Comparison of ENCODE assay signal across 14 cellular contexts in the genomic region with DNA sequence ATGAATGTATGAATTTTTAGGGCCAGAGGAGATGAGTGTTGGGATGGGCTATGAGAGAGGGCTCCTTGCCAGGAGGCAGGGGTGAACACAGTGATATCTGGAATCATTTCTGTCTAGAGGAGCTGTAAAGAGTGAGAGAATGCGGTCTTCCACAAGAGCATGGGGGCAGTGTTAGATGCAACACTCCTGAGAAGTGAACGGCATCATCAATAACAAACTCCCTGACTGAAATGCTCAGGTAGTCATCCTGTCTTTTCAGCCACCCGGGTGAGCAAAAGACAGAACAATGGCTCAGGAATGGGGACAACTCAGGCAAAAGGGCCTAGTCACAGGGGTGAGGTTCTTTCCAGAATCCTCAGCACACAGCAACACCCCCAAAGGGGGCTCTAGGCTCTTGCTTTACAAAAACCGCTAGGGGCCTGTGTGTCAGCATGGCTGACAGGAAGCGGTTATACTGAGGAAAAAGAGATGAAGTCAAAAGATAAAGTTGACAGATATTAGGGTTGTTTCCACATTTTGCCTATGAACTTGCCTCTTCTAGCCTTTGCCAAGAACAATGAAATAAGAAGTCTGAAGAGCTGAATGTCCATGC.
DNase-seq lines count a peak whose midpoint lies in the region; ATAC-seq and TF ChIP-seq lines count a peak whose summit lies in the region.
"Had no signal": no experiment of that assay in that cellular context is flagged by ENCODE, and none has a peak within 500 bp of the region (broad histone marks: within the 10 kb centered on the region; RNA-seq: fewer than 3 reads in every experiment).

No MANE protein-coding gene starts in this region.

- no peak overlapping the region for H3K4me3 ChIP-seq in IMR-90 (ENCODE audit: insufficient read depth, low read depth, low read length)
- H3K4me3 ChIP-seq: left lung, tibial nerve had no signal

- H2AFZ ChIP-seq in IMR-90 (replicated peaks; ENCODE audit: low read length, poor library complexity): no peak overlapping the region

- TF ChIP-seq POLR2A in IMR-90 (IDR thresholded peaks at IDR 0.05; ENCODE audit: low read depth, low read length): no peak

- no peak for DNase-seq in IMR-90
- DNase-seq in activated gamma-delta T cell treated with anti-CD3 and anti-CD28 coated beads, Interleukin-2, amount 50 U/mL, for 16 hours (ENCODE audit: low read depth): peak; percentile 9
- DNase-seq in natural killer cell: peak; percentile 19
- DNase-seq in D341Med (ENCODE audit: low spot score): no peak
- DNase-seq in stimulated activated naive B cell treated with anti-CD40 and anti-IgM and Interleukin-4, amounts not matched to agents 10 μg/mL and 1 μg/mL and 100 μg/mL, for 72 hours: no peak
- DNase-seq: cerebellar nuclear complex, COR-L47, left lung, NCI-H1417 treated with DMSO at 0.1 percent for 48 hours had no signal

- no peak for TF ChIP-seq RAD21 in IMR-90 (IDR thresholded peaks at IDR 0.05; ENCODE audit: low read length)

- no peak overlapping the region for H2BK120ac ChIP-seq in IMR-90 (ENCODE audit: low read depth, low read length)

- no peaks in the 10 kb centered on the region for H4K20me1 ChIP-seq in IMR-90 (ENCODE audit: insufficient read depth, low read length)

- H2BK20ac ChIP-seq in IMR-90 (ENCODE audit: low read depth, low read length): 0 out of 2 replicates have a peak overlapping the region, but pooled peaks have one; percentile 1

- H3K4me1 Mint-ChIP-seq in T-helper 1 cell treated with Interleukin-12 subunit alpha and Interleukin-12 subunit beta and Interleukin-4 antibody, amounts not matched to agents 30 μg/mL and 1 μg/mL, for 36 hours (ENCODE audit: low read depth): peaks cover 29% of the 10 kb centered on the region
- peaks cover 32 to 40% of the 10 kb centered on the region in 2 donors for H3K4me1 Mint-ChIP-seq in natural killer cell
- H3K4me1 Mint-ChIP-seq in stimulated activated naive B cell treated with anti-CD40 and anti-IgM and Interleukin-4, amounts not matched to agents 10 μg/mL and 1 μg/mL and 100 μg/mL, for 72 hours: peaks cover 10 to 16% of the 10 kb centered on the region in 2 donors

- H3K27me3 Mint-ChIP-seq in T-helper 1 cell treated with Interleukin-12 subunit alpha and Interleukin-12 subunit beta and Interleukin-4 antibody, amounts not matched to agents 30 μg/mL and 1 μg/mL, for 36 hours (ENCODE audit: low read depth): no peaks in the 10 kb centered on the region
- no peaks in the 10 kb centered on the region for H3K27me3 Mint-ChIP-seq in natural killer cell (ENCODE audit: low read depth in 2 of 2)
- no peaks in the 10 kb centered on the region for H3K27me3 Mint-ChIP-seq in stimulated activated naive B cell treated with anti-CD40 and anti-IgM and Interleukin-4, amounts not matched to agents 10 μg/mL and 1 μg/mL and 100 μg/mL, for 72 hours

- peaks cover 8% of the 10 kb centered on the region for H3K4me1 ChIP-seq in IMR-90 (ENCODE audit: control insufficient read depth, insufficient read depth, low read length)

- peaks cover 0 to 8% of the 10 kb centered on the region in 2 experiments; a peak in 1 of 4 replicates for H3K79me1 ChIP-seq in IMR-90 (ENCODE audit: low read depth in 1 of 2, low read length in 2 of 2)

- in situ Hi-C loops in IMR-90 (cut with MboI; ENCODE audit: low sequenced_read_pairs): no loop called here

- peaks cover 5% of the 10 kb centered on the region for H3K36me3 Mint-ChIP-seq in T-helper 1 cell treated with Interleukin-12 subunit alpha and Interleukin-12 subunit beta and Interleukin-4 antibody, amounts not matched to agents 30 μg/mL and 1 μg/mL, for 36 hours (ENCODE audit: low read depth)
- H3K36me3 Mint-ChIP-seq in natural killer cell: no peaks in the 10 kb centered on the region
- H3K36me3 Mint-ChIP-seq in stimulated activated naive B cell treated with anti-CD40 and anti-IgM and Interleukin-4, amounts not matched to agents 10 μg/mL and 1 μg/mL and 100 μg/mL, for 72 hours: peaks cover 15 to 46% of the 10 kb centered on the region in 2 donors

- no peak overlapping the region for H4K91ac ChIP-seq in IMR-90 (ENCODE audit: insufficient read depth, low read depth, low read length)

- POLR2A ChIA-PET in IMR-90 (lab: Charles Lee; ENCODE audit: unreplicated experiment): no interaction called here

- H2BK15ac ChIP-seq in IMR-90 (ENCODE audit: low read depth, low read length): no peak overlapping the region

- dilution Hi-C loops in IMR-90 (cut with HindIII; ENCODE audit: low sequenced_read_pairs, unreplicated experiment): no loop called here

- H3K27me3 ChIP-seq in IMR-90 (ENCODE audit: control insufficient read depth, insufficient read depth, low read length): no peaks in the 10 kb centered on the region
- H3K27me3 ChIP-seq: left lung, neutrophil, tibial nerve had no signal

- no peaks in the 10 kb centered on the region for H3K9me3 Mint-ChIP-seq in T-helper 1 cell treated with Interleukin-12 subunit alpha and Interleukin-12 subunit beta and Interleukin-4 antibody, amounts not matched to agents 30 μg/mL and 1 μg/mL, for 36 hours
- H3K9me3 Mint-ChIP-seq in natural killer cell: no peaks in the 10 kb centered on the region
- H3K9me3 Mint-ChIP-seq in stimulated activated naive B cell treated with anti-CD40 and anti-IgM and Interleukin-4, amounts not matched to agents 10 μg/mL and 1 μg/mL and 100 μg/mL, for 72 hours: no peaks in the 10 kb centered on the region

- no peak overlapping the region for H3K18ac ChIP-seq in IMR-90 (ENCODE audit: low read depth, low read length)

- no peak for TF ChIP-seq CTCF in IMR-90 (conservative IDR thresholded peaks at IDR 0.05; ENCODE audit: low read depth, low read length)
- TF ChIP-seq CTCF in natural killer cell (IDR thresholded peaks at IDR 0.05): no peak

- BruUV-seq in IMR-90 (replicated peaks; lab: Mats Ljungman, UMichigan): no TSS peak

- H2BK5ac ChIP-seq in IMR-90 (ENCODE audit: low read depth, low read length, poor library complexity, severe bottlenecking): no peak overlapping the region

- no peak overlapping the region for H4K5ac ChIP-seq in IMR-90 (ENCODE audit: low read depth, low read length)

- H2AK9ac ChIP-seq in IMR-90 (replicated peaks; ENCODE audit: low read depth, low read length, poor library complexity): no peak overlapping the region

- H3K36me3 ChIP-seq in IMR-90 (ENCODE audit: control insufficient read depth, insufficient read depth, low read length): no peaks in the 10 kb centered on the region
- H3K36me3 ChIP-seq: left lung, neutrophil, tibial nerve had no signal

- CTCF ChIA-PET in IMR-90 (lab: Yijun Ruan, JAX): interaction anchor here (0.9 kb wide), 1 partner anchor 59 kb away, joined by 3 read pairs; no protein-coding TSS in a partner anchor

- H3K4ac ChIP-seq in IMR-90 (ENCODE audit: low read depth, low read length): peak overlapping the region; percentile 3; the same call in 1 of the 2 replicates

- H3K4me3 Mint-ChIP-seq in T-helper 1 cell treated with Interleukin-12 subunit alpha and Interleukin-12 subunit beta and Interleukin-4 antibody, amounts not matched to agents 30 μg/mL and 1 μg/mL, for 36 hours: peak overlapping the region; percentile 53
- H3K4me3 Mint-ChIP-seq in natural killer cell: peak overlapping the region; percentile 49
- no peak overlapping the region for H3K4me3 Mint-ChIP-seq in stimulated activated naive B cell treated with anti-CD40 and anti-IgM and Interleukin-4, amounts not matched to agents 10 μg/mL and 1 μg/mL and 100 μg/mL, for 72 hours

- no peak overlapping the region for H3K27ac ChIP-seq in IMR-90 (ENCODE audit: insufficient read depth, low read length)
- H3K27ac ChIP-seq: left lung, neutrophil, tibial nerve had no signal

- no peak overlapping the region for H3K56ac ChIP-seq in IMR-90 (ENCODE audit: extremely low read depth, insufficient read depth, low read length)

- no peak overlapping the region for H3K4me2 ChIP-seq in IMR-90 (ENCODE audit: low read depth, low read length)

- H3K9me3 ChIP-seq in IMR-90 (ENCODE audit: control insufficient read depth, insufficient read depth, low read length): no peaks in the 10 kb centered on the region
- H3K9me3 ChIP-seq: left lung, neutrophil, tibial nerve had no signal

- no peak overlapping the region for H3K9ac ChIP-seq in IMR-90 (ENCODE audit: low read depth, low read length)

- peaks cover 23% of the 10 kb centered on the region for H3K9me1 ChIP-seq in IMR-90 (ENCODE audit: insufficient read depth, low read length)

- H3K23ac ChIP-seq in IMR-90 (ENCODE audit: low read depth, low read length): no peak overlapping the region

- WGBS in IMR-90 (ENCODE audit: extremely low coverage in 2 of 2, insufficient read length in 1 of 2), 2 experiments: 100% methylated on average over 1 of the region's 5 CpGs; no CpG with 5 or more reads in 1 of the 2 experiments

- H4K8ac ChIP-seq in IMR-90 (ENCODE audit: low read depth in 2 of 2, low read length in 2 of 2): no peak overlapping the region

- H3K14ac ChIP-seq in IMR-90 (replicated peaks; ENCODE audit: low read depth, low read length): no peak overlapping the region

- intact Hi-C loops in IMR-90 (cut with micrococcal nuclease): no loop called here
- intact Hi-C loops in natural killer cell (cut with micrococcal nuclease): no loop called here

- no peak overlapping the region; the same call in 1 of the 2 replicates for H2AK5ac ChIP-seq in IMR-90 (ENCODE audit: low read depth, low read length)

- ATAC-seq in IMR-90 (ENCODE audit: low read depth) (no peak), natural killer cell (peak; percentile 75 to 84 (median 80)), HG02885 (IDR thresholded peaks at IDR 0.05; ENCODE audit: poor library complexity, unreplicated experiment) (no peak), GM18868 (IDR thresholded peaks at IDR 0.05; ENCODE audit: unreplicated experiment) (no peak)
- no peak for ATAC-seq in stimulated activated naive B cell treated with anti-CD40 and anti-IgM and Interleukin-4, amounts not matched to agents 10 μg/mL and 1 μg/mL and 100 μg/mL, for 72 hours (replicated peaks)
- ATAC-seq: left lung had no signal

- peak overlapping the region; percentile 45 for H3K27ac Mint-ChIP-seq in T-helper 1 cell treated with Interleukin-12 subunit alpha and Interleukin-12 subunit beta and Interleukin-4 antibody, amounts not matched to agents 30 μg/mL and 1 μg/mL, for 36 hours
- H3K27ac Mint-ChIP-seq in natural killer cell: peak overlapping the region; percentile 66 to 86
- H3K27ac Mint-ChIP-seq in stimulated activated naive B cell treated with anti-CD40 and anti-IgM and Interleukin-4, amounts not matched to agents 10 μg/mL and 1 μg/mL and 100 μg/mL, for 72 hours: no peak overlapping the region

TF ChIP-seq in IMR-90, 13 proteins besides CTCF, POLR2A, EP300 and RAD21:
- TF ChIP-seq CEBPB (IDR thresholded peaks at IDR 0.05; ENCODE audit: low read depth, low read length) (no peak), MAFK (IDR thresholded peaks at IDR 0.05; ENCODE audit: low read depth, low read length) (no peak), MAZ (IDR thresholded peaks at IDR 0.05; ENCODE audit: borderline replicate concordance, low read depth, low read length) (no peak), CHD1 (IDR thresholded peaks at IDR 0.05; ENCODE audit: low read depth, low read length) (no peak)
TF ChIP-seq in IMR-90: peak in this region for 0.

Comparison
In these comparisons a context has a peak if more than half of its experiments do, and no peak if none do; other contexts are left out.
1. ATAC-seq: peak in natural killer cell (3 of 3); none in IMR-90 (single experiment), HG02885 (single experiment), stimulated activated naive B cell treated with anti-CD40 and anti-IgM and Interleukin-4, amounts not matched to agents 10 μg/mL and 1 μg/mL and 100 μg/mL, for 72 hours (0 of 2) and GM18868 (single experiment).
2. DNase-seq: peak in activated gamma-delta T cell treated with anti-CD3 and anti-CD28 coated beads, Interleukin-2, amount 50 U/mL, for 16 hours (single experiment) and natural killer cell (single experiment); none in IMR-90 (single experiment), D341Med (single experiment) and stimulated activated naive B cell treated with anti-CD40 and anti-IgM and Interleukin-4, amounts not matched to agents 10 μg/mL and 1 μg/mL and 100 μg/mL, for 72 hours (single experiment).
3. H3K4me3 Mint-ChIP-seq: peak in T-helper 1 cell treated with Interleukin-12 subunit alpha and Interleukin-12 subunit beta and Interleukin-4 antibody, amounts not matched to agents 30 μg/mL and 1 μg/mL, for 36 hours (single experiment) and natural killer cell (single experiment); none in stimulated activated naive B cell treated with anti-CD40 and anti-IgM and Interleukin-4, amounts not matched to agents 10 μg/mL and 1 μg/mL and 100 μg/mL, for 72 hours (0 of 2).